Comparison of ENCODE assay signal across 23 cellular contexts in the genomic region with DNA sequence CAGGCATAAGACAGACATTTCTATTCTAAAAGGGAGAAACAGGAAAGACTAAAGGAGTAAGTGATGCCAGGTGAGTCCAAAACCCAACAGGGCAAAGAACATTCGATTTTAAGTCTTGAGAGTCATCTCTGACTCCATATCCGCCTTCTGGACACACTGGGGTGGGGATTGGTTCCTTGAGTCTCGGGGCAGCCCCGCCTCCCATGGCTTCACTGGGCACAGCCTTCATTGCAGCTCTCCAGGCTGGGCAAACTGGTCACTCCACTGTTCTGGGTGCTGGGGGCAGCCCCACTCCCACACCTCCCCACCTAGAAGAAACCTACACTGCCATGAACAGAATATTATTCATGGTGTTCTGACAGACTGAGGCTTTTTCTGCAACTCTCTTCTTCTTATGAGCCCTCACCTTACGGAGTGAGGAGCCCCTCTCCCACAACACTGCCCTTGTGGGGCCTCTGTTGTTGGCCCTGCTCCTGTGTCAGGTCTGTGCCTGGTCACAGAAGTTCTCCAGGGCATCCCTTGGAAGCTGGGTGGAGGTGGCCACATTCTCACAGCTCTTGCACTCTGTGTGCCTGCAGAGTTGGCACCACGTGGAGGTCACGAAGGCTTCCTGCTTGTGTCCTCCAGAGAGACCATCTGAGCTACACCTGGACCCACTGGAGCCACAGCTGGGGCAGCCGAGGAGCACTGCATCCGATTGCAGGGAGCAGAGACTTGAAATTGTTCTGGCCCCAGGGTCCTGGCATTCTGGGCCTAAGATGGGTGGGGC.
A peak's percentile ranks its signal among the peaks of the same experiment; 100 is the strongest.
DNase-seq lines count a peak whose midpoint lies in the region; ATAC-seq, FAIRE-seq and TF ChIP-seq lines count a peak whose summit lies in the region.
"Had no signal": no experiment of that assay in that cellular context is flagged by ENCODE, and none has a peak within 500 bp of the region (broad histone marks: within the 10 kb centered on the region; RNA-seq: fewer than 3 reads in every experiment).

No MANE protein-coding gene starts in this region.

- TF ChIP-seq POLR2A in gastroesophageal sphincter (IDR thresholded peaks at IDR 0.05) (no peak), gastrocnemius medialis (IDR thresholded peaks at IDR 0.05) (no peak), uterus (IDR thresholded peaks at IDR 0.05) (no peak)

- H3K4me1 ChIP-seq in left ventricle myocardium inferior = peaks cover 82% of the 10 kb centered on the region
- peaks cover 35 to 96% (median 52%) of the 10 kb centered on the region in 3 donors for H3K4me1 ChIP-seq in gastroesophageal sphincter
- peaks cover 3 to 34% of the 10 kb centered on the region in 2 donors for H3K4me1 ChIP-seq in gastrocnemius medialis
- H3K4me1 ChIP-seq in uterus = peaks cover 14 to 27% of the 10 kb centered on the region in 2 donors
- no peaks in the 10 kb centered on the region for H3K4me1 ChIP-seq in small intestine (ENCODE audit: control insufficient read depth in 2 of 2, insufficient read depth in 1 of 2, low read depth in 1 of 2, low read length in 1 of 2)

- peak overlapping the region; percentile 5 for H3K27ac ChIP-seq in left ventricle myocardium inferior (replicated peaks)
- peak overlapping the region; percentile 8 to 98 (median 86) for H3K27ac ChIP-seq in gastroesophageal sphincter
- H3K27ac ChIP-seq in gastrocnemius medialis = peak overlapping the region in 3 of 4 donors; percentile 16 to 73 (median 31)
- peak overlapping the region; percentile 96 to 98 for H3K27ac ChIP-seq in uterus
- peak overlapping the region in 1 of 2 donors; percentile 27 for H3K27ac ChIP-seq in small intestine (ENCODE audit: low read depth in 1 of 2, low read length in 1 of 2)

- TF ChIP-seq CTCF in left ventricle myocardium inferior (IDR thresholded peaks at IDR 0.05; ENCODE audit: borderline replicate concordance) = no peak
- no peak for TF ChIP-seq CTCF in gastroesophageal sphincter (IDR thresholded peaks at IDR 0.05)
- TF ChIP-seq CTCF in gastrocnemius medialis (IDR thresholded peaks at IDR 0.05 in 4 of 5, conservative IDR thresholded peaks at IDR 0.05 in 1 of 5) = no peak
- no peak for TF ChIP-seq CTCF in uterus (IDR thresholded peaks at IDR 0.05)

- DNase-seq in left ventricle myocardium inferior (no peak), left cardiac atrium (no peak), gastrocnemius medialis (no peak), uterus (peak in 1 of 2 donors; percentile 18), SK-N-DZ (ENCODE audit: low spot score) (no peak), small intestine (no peak)
- DNase-seq: 8988T; activated CD4-positive, alpha-beta T cell treated with anti-CD3 and anti-CD28 coated beads, Interleukin-2, amount 50 U/mL, for 48 hours; activated CD8-positive, alpha-beta memory T cell treated with anti-CD3 and anti-CD28 coated beads, Interleukin-2, amount 50 U/mL, for 48 hours; AML-193; CD4-positive, alpha-beta memory T cell; erythroblast; foreskin melanocyte; hippocampal formation; immature natural killer cell; NCI-H1092 treated with DMSO at 0.1 percent for 48 hours; NCI-H2029 treated with DMSO at 0.1 percent for 48 hours; NCI-H226; NCI-H748 treated with DMSO at 0.1 percent for 48 hours; stimulated activated naive B cell treated with anti-CD40 and anti-IgM and Interleukin-4, amounts not matched to agents 10 μg/mL and 1 μg/mL and 100 μg/mL, for 72 hours; T1000 had no signal

- no peaks in the 10 kb centered on the region for H3K36me3 ChIP-seq in left ventricle myocardium inferior
- no peaks in the 10 kb centered on the region for H3K36me3 ChIP-seq in gastroesophageal sphincter
- no peaks in the 10 kb centered on the region for H3K36me3 ChIP-seq in gastrocnemius medialis
- H3K36me3 ChIP-seq in uterus = no peaks in the 10 kb centered on the region
- H3K36me3 ChIP-seq in small intestine (ENCODE audit: control insufficient read depth in 2 of 2, insufficient read depth in 2 of 2, low read length in 2 of 2) = no peaks in the 10 kb centered on the region

- WGBS in gastroesophageal sphincter (ENCODE audit: low coverage in 1 of 2), 2 donors = 80 to 100% methylated on average over 4 to 5 of the region's 9 CpGs
- WGBS in small intestine, 3 donors = 73 to 88% (median 74%) methylated on average over 9 of the region's 9 CpGs

- FAIRE-seq in small intestine (lab: Jason Lieb, UNC) = no peak

- no peaks in the 10 kb centered on the region for H3K27me3 ChIP-seq in left ventricle myocardium inferior (ENCODE audit: low read depth)
- no peaks in the 10 kb centered on the region for H3K27me3 ChIP-seq in gastroesophageal sphincter
- peaks cover 0 to 12% (median 0%) of the 10 kb centered on the region in 3 donors for H3K27me3 ChIP-seq in gastrocnemius medialis
- no peaks in the 10 kb centered on the region for H3K27me3 ChIP-seq in uterus
- no peaks in the 10 kb centered on the region for H3K27me3 ChIP-seq in small intestine (ENCODE audit: control insufficient read depth in 2 of 2, insufficient read depth in 2 of 2, low read length in 2 of 2)

- no peaks in the 10 kb centered on the region for H3K9me3 ChIP-seq in left ventricle myocardium inferior (replicated peaks)
- no peaks in the 10 kb centered on the region for H3K9me3 ChIP-seq in gastroesophageal sphincter
- no peaks in the 10 kb centered on the region for H3K9me3 ChIP-seq in gastrocnemius medialis
- no peaks in the 10 kb centered on the region for H3K9me3 ChIP-seq in uterus
- H3K9me3 ChIP-seq in small intestine (ENCODE audit: control insufficient read depth, low read depth) = no peaks in the 10 kb centered on the region

- ATAC-seq in left cardiac atrium = no peak
- no peak for ATAC-seq in gastroesophageal sphincter
- no peak for ATAC-seq in gastrocnemius medialis
- no peak for ATAC-seq in HG02759 (IDR thresholded peaks at IDR 0.05; ENCODE audit: unreplicated experiment)
- ATAC-seq: stimulated activated naive B cell treated with anti-CD40 and anti-IgM and Interleukin-4, amounts not matched to agents 10 μg/mL and 1 μg/mL and 100 μg/mL, for 72 hours had no signal

- H3K4me3 ChIP-seq in left ventricle myocardium inferior (no peak overlapping the region), gastroesophageal sphincter (no peak overlapping the region), gastrocnemius medialis (no peak overlapping the region), uterus (no peak overlapping the region), small intestine (ENCODE audit: low read depth in 1 of 2, low read length in 2 of 2) (no peak overlapping the region)

- no peak for TF ChIP-seq EP300 in gastroesophageal sphincter (IDR thresholded peaks at IDR 0.05)

- intact Hi-C loops in left ventricle myocardium inferior (cut with micrococcal nuclease) = no loop called here
- intact Hi-C loops in left cardiac atrium (cut with DNase I) = no loop called here
- intact Hi-C loops in gastrocnemius medialis (cut with DNase I; ENCODE audit: low total_unique reads) = no loop called here
- intact Hi-C loops in uterus (cut with DNase I; ENCODE audit: low total_unique reads) = no loop called here

- in situ Hi-C loops in gastrocnemius medialis (cut with MboI; ENCODE audit: low sequenced_read_pairs in 4 of 4) = loop anchor here in 1 of 4 donors (25.0 kb wide), 1 partner anchor 165 kb away; no protein-coding TSS in a partner anchor
